ENCODE assay signal across 8 cellular contexts in genomic region chr9:214488-215448, GRCh38. TPM values are rescaled to one million over a fixed set of nuclear protein-coding genes. Genes with fewer than 3 reads are reported as not detected.
DNase-seq lines count a peak whose midpoint lies in the region; ATAC-seq and TF ChIP-seq lines count a peak whose summit lies in the region.

Gene DOCK8, plus strand, starts transcription at chr9:214865. Its CDS starts 112 bp downstream, at chr9:214977.

- peak within 1 kb of the TSS; percentile 57 for H3K4me2 ChIP-seq in H9 (ENCODE audit: insufficient read depth, insufficient read length, low read length)

- H2BK20ac ChIP-seq in H9 (ENCODE audit: low read depth, low read length, poor library complexity, severe bottlenecking), result no peak within 1 kb of the TSS

- intact Hi-C loops in mucosa of descending colon (cut with DNase I, micrococcal nuclease), result no loop called here

- no peak within 1 kb of the TSS for H2BK120ac ChIP-seq in H9 (ENCODE audit: low read depth, low read length, poor library complexity, severe bottlenecking)

- POLR2A ChIA-PET in activated CD4-positive, alpha-beta T cell treated with anti-CD3 and anti-CD28 coated beads, Interleukin-2, amount 10 ng/mL, durations not matched to agents 7 days and 5 days (lab: Charles Lee), result interaction anchor here (1.0 to 1.9 kb wide), 3 partner anchors 58 to 63 kb away, joined by 3 to 11 read pairs (median 5); no protein-coding TSS in a partner anchor

- H4K91ac ChIP-seq in H9 (ENCODE audit: insufficient read length, low read depth, low read length), result no peak within 1 kb of the TSS

- H2BK15ac ChIP-seq in H9 (ENCODE audit: low read depth, low read length), result no peak within 1 kb of the TSS

- H3K4me1 Mint-ChIP-seq in H9, result peaks cover 4 to 8% of the 10 kb centered on the region in 2 experiments
- H3K4me1 Mint-ChIP-seq in activated CD4-positive, alpha-beta T cell treated with anti-CD3 and anti-CD28 coated beads, Interleukin-2, amount 10 ng/mL, durations not matched to agents 7 days and 5 days, result peaks cover 29% of the 10 kb centered on the region

- H3K9me3 ChIP-seq in H9 (ENCODE audit: control insufficient read depth, low read depth, low read length) (no peaks in the 10 kb centered on the region), mucosa of descending colon (no peaks in the 10 kb centered on the region)

- no peaks in the 10 kb centered on the region for H3K36me3 ChIP-seq in mucosa of descending colon (ENCODE audit: low read depth)

- H3K23ac ChIP-seq in H9 (ENCODE audit: insufficient read length, low read depth, low read length), result no peak within 1 kb of the TSS

- no CpG with 5 or more reads among the region's 116 CpGs for WGBS in H9 (ENCODE audit: extremely low coverage, insufficient read length, low lambda C conversion rate)

- H2BK5ac ChIP-seq in H9 (ENCODE audit: insufficient read length, low read length), result no peak within 1 kb of the TSS

- H4K8ac ChIP-seq in H9 (replicated peaks; ENCODE audit: insufficient read length, low read depth, low read length), result no peak within 1 kb of the TSS

- CTCF ChIA-PET in activated CD4-positive, alpha-beta T cell treated with anti-CD3 and anti-CD28 coated beads, Interleukin-2, amount 10 ng/mL, durations not matched to agents 7 days and 5 days (lab: Charles Lee), result interaction anchor here (0.7 to 3.0 kb wide), 12 partner anchors 9 to 168 kb away, joined by 3 to 15 read pairs (median 8); no protein-coding TSS in a partner anchor

- no peaks in the 10 kb centered on the region for H3K4me1 ChIP-seq in H9 (ENCODE audit: insufficient read depth, low read length)
- no peaks in the 10 kb centered on the region for H3K4me1 ChIP-seq in mucosa of descending colon (ENCODE audit: low read depth)

- H3K56ac ChIP-seq in H9 (ENCODE audit: insufficient read length, low read depth, low read length), result no peak within 1 kb of the TSS

- H3T11ph ChIP-seq in H9 (ENCODE audit: low read length), result no peak within 1 kb of the TSS

- no peak within 1 kb of the TSS for H2AFZ ChIP-seq in H9 (ENCODE audit: low read length)

- ATAC-seq in mucosa of descending colon, result peak; percentile 95

- no peak within 1 kb of the TSS for H2BK12ac ChIP-seq in H9 (ENCODE audit: insufficient read length, low read depth, low read length)

- H3K27me3 Mint-ChIP-seq in H9 (ENCODE audit: low read depth), result peaks cover 24% of the 10 kb centered on the region
- H3K27me3 Mint-ChIP-seq in activated CD4-positive, alpha-beta T cell treated with anti-CD3 and anti-CD28 coated beads, Interleukin-2, amount 10 ng/mL, durations not matched to agents 7 days and 5 days, result peaks cover 2% of the 10 kb centered on the region

- peak within 1 kb of the TSS; percentile 1 for H3K9ac ChIP-seq in H9 (ENCODE audit: extremely low read depth, insufficient read length, low read length)

- no peaks in the 10 kb centered on the region for H4K20me1 ChIP-seq in H9 (ENCODE audit: control insufficient read depth, insufficient read depth, insufficient read length)

- peak within 1 kb of the TSS; percentile 71 to 80 for H3K4me3 Mint-ChIP-seq in H9
- peak within 1 kb of the TSS; percentile 84 for H3K4me3 Mint-ChIP-seq in activated CD4-positive, alpha-beta T cell treated with anti-CD3 and anti-CD28 coated beads, Interleukin-2, amount 10 ng/mL, durations not matched to agents 7 days and 5 days

- H3K23me2 ChIP-seq in H9 (ENCODE audit: insufficient read length, low read depth, low read length, poor library complexity, severe bottlenecking), result no peaks in the 10 kb centered on the region

- no peak within 1 kb of the TSS for H3K27ac Mint-ChIP-seq in H9
- H3K27ac Mint-ChIP-seq in activated CD4-positive, alpha-beta T cell treated with anti-CD3 and anti-CD28 coated beads, Interleukin-2, amount 10 ng/mL, durations not matched to agents 7 days and 5 days, result peak within 1 kb of the TSS; percentile 89

- no peaks in the 10 kb centered on the region for H3K79me2 ChIP-seq in H9 (ENCODE audit: insufficient read depth, low read length)

- H3K27ac ChIP-seq in H9 (ENCODE audit: insufficient read length, low read depth, low read length), result no peak within 1 kb of the TSS

- TF ChIP-seq CTCF in GM12865 (IDR thresholded peaks at IDR 0.05; ENCODE audit: insufficient read depth, low read depth, low read length, missing control alignments) (peak; percentile 66), H9 (conservative IDR thresholded peaks at IDR 0.05) (peak; percentile 53), mucosa of descending colon (IDR thresholded peaks at IDR 0.05) (peak; percentile 29)

- peak within 1 kb of the TSS; percentile 74 for H3K4me3 ChIP-seq in GM12865 (ENCODE audit: low read depth, low read length)
- peak within 1 kb of the TSS; percentile 34 for H3K4me3 ChIP-seq in mucosa of descending colon

- H4K5ac ChIP-seq in H9 (ENCODE audit: insufficient read length, low read depth, low read length), result no peak within 1 kb of the TSS

- H3K4ac ChIP-seq in H9 (ENCODE audit: low read depth, low read length), result no peak within 1 kb of the TSS

- H3K18ac ChIP-seq in H9 (ENCODE audit: insufficient read length, low read depth, low read length), result peak within 1 kb of the TSS; percentile 41

- no peaks in the 10 kb centered on the region for H3K79me1 ChIP-seq in H9 (ENCODE audit: insufficient read depth, low read depth, low read length, poor library complexity, severe bottlenecking)

- no peaks in the 10 kb centered on the region for H3K36me3 Mint-ChIP-seq in H9 (ENCODE audit: insufficient read depth in 1 of 3, low read depth in 3 of 3)
- peaks cover 15% of the 10 kb centered on the region for H3K36me3 Mint-ChIP-seq in activated CD4-positive, alpha-beta T cell treated with anti-CD3 and anti-CD28 coated beads, Interleukin-2, amount 10 ng/mL, durations not matched to agents 7 days and 5 days (ENCODE audit: low read depth)

- no peaks in the 10 kb centered on the region for H3K9me3 Mint-ChIP-seq in H9
- H3K9me3 Mint-ChIP-seq in activated CD4-positive, alpha-beta T cell treated with anti-CD3 and anti-CD28 coated beads, Interleukin-2, amount 10 ng/mL, durations not matched to agents 7 days and 5 days, result no peaks in the 10 kb centered on the region

- DNase-seq in GM12865 (ENCODE audit: low read depth), result peak; percentile 91
- DNase-seq in H9, result peak; percentile 83
- DNase-seq in MV-4-11 (lab: John Stamatoyannopoulos, UW), result peak; percentile 65
- peak; percentile 73 for DNase-seq in activated CD4-positive, alpha-beta T cell treated with anti-CD3 and anti-CD28 coated beads, Interleukin-2, amount 10 ng/mL, durations not matched to agents 7 days and 5 days
- peak; percentile 34 for DNase-seq in effector CD4-positive, alpha-beta T cell
- DNase-seq in mucosa of descending colon, result peak; percentile 73 to 85 (median 85)
- DNase-seq in stimulated activated CD8-positive, alpha-beta memory T cell treated with anti-CD3 and anti-CD28 coated beads, Interleukin-7, amount 100 ng/mL, for 24 hours (ENCODE audit: low read depth), result peak; percentile 9
- no peak for DNase-seq in Ammon's horn (ENCODE audit: low spot score)

- H3K27me3 ChIP-seq in H9 (ENCODE audit: insufficient read depth, low read length), result no peaks in the 10 kb centered on the region; the same call in 1 of the 2 replicates

- no peak within 1 kb of the TSS for H2AK5ac ChIP-seq in H9 (ENCODE audit: insufficient read length, low read length)

- peak within 1 kb of the TSS; percentile 62 for H3K14ac ChIP-seq in H9 (ENCODE audit: insufficient read depth, low read length)

RNA-seq across cellular contexts. Expression of gene DOCK8, which starts in this region (rescaled TPM):
- 1.4 and 2.3 TPM in 2 replicates for total RNA-seq in H9 (2021)
- total RNA-seq in activated CD4-positive, alpha-beta T cell treated with anti-CD3 and anti-CD28 coated beads, Interleukin-2, amount 10 ng/mL, durations not matched to agents 7 days and 5 days, result 100 to 1,000 TPM; 270 to 283 TPM
- total RNA-seq in mucosa of descending colon, result 10 to 100 TPM; 13.5 to 16.6 (median 15.7) TPM

Comparison
In these comparisons a context has a peak if more than half of its experiments do, and no peak if none do; other contexts are left out.
1. RNA of gene DOCK8 (total RNA-seq): 270 to 283 TPM in activated CD4-positive, alpha-beta T cell treated with anti-CD3 and anti-CD28 coated beads, Interleukin-2, amount 10 ng/mL, durations not matched to agents 7 days and 5 days; 13.5 to 16.6 TPM in mucosa of descending colon and 1.4 to 2.3 TPM in H9; every median in the first group is over 10 times any median in the second.
2. Peak in every context shown above with its lines, with median percentiles within 50 percentile points of each other: CTCF ChIP-seq.